Comparison of ENCODE assay signal across 15 cellular contexts in genomic region chr3:170076715-170077238, GRCh38. TPM values are rescaled to one million over a fixed set of nuclear protein-coding genes. Genes with fewer than 3 reads are reported as not detected.
DNase-seq lines count a peak whose midpoint lies in the region; TF ChIP-seq lines count a peak whose summit lies in the region.
"Had no signal": no experiment of that assay in that cellular context is flagged by ENCODE, and none has a peak within 500 bp of the region (broad histone marks: within the 10 kb centered on the region; RNA-seq: fewer than 3 reads in every experiment).

No MANE protein-coding gene starts in this region.

- peaks cover 7% of the 10 kb centered on the region for H3K4me1 Mint-ChIP-seq in T-helper 2 cell treated with Interferon-gamma antibody and Interleukin-4, amounts not matched to agents 5 μg/mL and 100 μg/mL, for 36 hours (ENCODE audit: low read depth)
- H3K4me1 Mint-ChIP-seq: activated CD8-positive, alpha-beta memory T cell treated with anti-CD3 and anti-CD28 coated beads, Interleukin-2, amount 10 ng/mL, durations not matched to agents 7 days and 5 days; activated naive CD8-positive, alpha-beta T cell treated with anti-CD3 and anti-CD28 coated beads, Interleukin-2, amount 10 ng/mL, durations not matched to agents 7 days and 5 days had no signal

- H3K9me3 Mint-ChIP-seq in T-helper 2 cell treated with Interferon-gamma antibody and Interleukin-4, amounts not matched to agents 5 μg/mL and 100 μg/mL, for 36 hours: peaks cover 11% of the 10 kb centered on the region

- no peaks in the 10 kb centered on the region for H3K9me2 ChIP-seq in hepatocyte (replicated peaks; ENCODE audit: insufficient read depth)

- peaks cover 26% of the 10 kb centered on the region for H3K4me1 ChIP-seq in hepatocyte (ENCODE audit: insufficient read depth)

- TF ChIP-seq CTCF in HFF-Myc (IDR thresholded peaks at IDR 0.05; ENCODE audit: low read depth, low read length, missing control alignments) (no peak), VCaP (conservative IDR thresholded peaks at IDR 0.05) (no peak), hepatocyte (IDR thresholded peaks at IDR 0.05; ENCODE audit: poor library complexity) (no peak)

- H3K79me2 ChIP-seq in hepatocyte: peaks cover 6% of the 10 kb centered on the region

- H3K27me3 ChIP-seq in hepatocyte: no peaks in the 10 kb centered on the region

- no peaks in the 10 kb centered on the region for H3K36me3 ChIP-seq in hepatocyte (replicated peaks; ENCODE audit: insufficient read depth, low read depth)

- H3K9me3 ChIP-seq in hepatocyte (ENCODE audit: low read depth): no peaks in the 10 kb centered on the region

- H3K4me3 ChIP-seq in HFF-Myc (replicated peaks; ENCODE audit: low read depth, low read length) (no peak overlapping the region), hepatocyte (no peak overlapping the region)

- H3K36me3 Mint-ChIP-seq in T-helper 2 cell treated with Interferon-gamma antibody and Interleukin-4, amounts not matched to agents 5 μg/mL and 100 μg/mL, for 36 hours (ENCODE audit: low read depth): peaks cover 24% of the 10 kb centered on the region

- H3K4me3 Mint-ChIP-seq in T-helper 2 cell treated with Interferon-gamma antibody and Interleukin-4, amounts not matched to agents 5 μg/mL and 100 μg/mL, for 36 hours: no peak overlapping the region
- H3K4me3 Mint-ChIP-seq: activated CD8-positive, alpha-beta memory T cell treated with anti-CD3 and anti-CD28 coated beads, Interleukin-2, amount 10 ng/mL, durations not matched to agents 7 days and 5 days; activated naive CD8-positive, alpha-beta T cell treated with anti-CD3 and anti-CD28 coated beads, Interleukin-2, amount 10 ng/mL, durations not matched to agents 7 days and 5 days; naive B cell had no signal

- no peak overlapping the region for H2AFZ ChIP-seq in hepatocyte

- H3K4me2 ChIP-seq in hepatocyte: peak overlapping the region; percentile 39

- DNase-seq in AG08395 (ENCODE audit: low spot score) (peak; percentile 6), HFF-Myc (ENCODE audit: extremely low read depth, low read depth) (peak; percentile 44), hepatocyte (ENCODE audit: low spot score) (peak; percentile 61), HuH-7 (ENCODE audit: low spot score) (no peak), hepatic stellate cell (ENCODE audit: low spot score) (no peak), NCI-H1930 (lab: John Stamatoyannopoulos, UW) (no peak)
- DNase-seq in T-helper 2 cell treated with Interferon-gamma antibody and Interleukin-4, amounts not matched to agents 5 μg/mL and 100 μg/mL, for 36 hours (ENCODE audit: low spot score): no peak
- DNase-seq: activated CD8-positive, alpha-beta memory T cell treated with anti-CD3 and anti-CD28 coated beads, Interleukin-2, amount 10 ng/mL, durations not matched to agents 7 days and 5 days; activated naive CD8-positive, alpha-beta T cell treated with anti-CD3 and anti-CD28 coated beads, Interleukin-2, amount 10 ng/mL, durations not matched to agents 7 days and 5 days; dermis blood vessel endothelial cell; kidney glomerular epithelial cell; naive B cell; NCI-H2081; SIG-M5 had no signal

- H3K27me3 Mint-ChIP-seq in T-helper 2 cell treated with Interferon-gamma antibody and Interleukin-4, amounts not matched to agents 5 μg/mL and 100 μg/mL, for 36 hours (ENCODE audit: low read depth): no peaks in the 10 kb centered on the region
- H3K27me3 Mint-ChIP-seq: activated CD8-positive, alpha-beta memory T cell treated with anti-CD3 and anti-CD28 coated beads, Interleukin-2, amount 10 ng/mL, durations not matched to agents 7 days and 5 days; activated naive CD8-positive, alpha-beta T cell treated with anti-CD3 and anti-CD28 coated beads, Interleukin-2, amount 10 ng/mL, durations not matched to agents 7 days and 5 days; naive B cell had no signal

- H3K27ac ChIP-seq in VCaP (peak overlapping the region; percentile 91), hepatocyte (peak overlapping the region; percentile 89)

- 70% methylated on average over 6 of the region's 6 CpGs for WGBS in hepatocyte (ENCODE audit: low lambda C conversion rate, missing lambda C conversion rate)

- H4K20me1 ChIP-seq in hepatocyte (ENCODE audit: insufficient read depth, poor library complexity, severe bottlenecking): no peaks in the 10 kb centered on the region

- no peak overlapping the region for H3K27ac Mint-ChIP-seq in T-helper 2 cell treated with Interferon-gamma antibody and Interleukin-4, amounts not matched to agents 5 μg/mL and 100 μg/mL, for 36 hours
- H3K27ac Mint-ChIP-seq: activated CD8-positive, alpha-beta memory T cell treated with anti-CD3 and anti-CD28 coated beads, Interleukin-2, amount 10 ng/mL, durations not matched to agents 7 days and 5 days; activated naive CD8-positive, alpha-beta T cell treated with anti-CD3 and anti-CD28 coated beads, Interleukin-2, amount 10 ng/mL, durations not matched to agents 7 days and 5 days had no signal

RNA-seq across cellular contexts. Expression of gene GPR160, which starts 39.0 kb away (rescaled TPM):
- total RNA-seq in hepatocyte: 87.9 and 96.2 TPM in 2 replicates
- 39.8 and 52.2 TPM in 2 replicates for polyA plus RNA-seq in hepatocyte

Comparison
In these comparisons a context has a peak if more than half of its experiments do, and no peak if none do; other contexts are left out.
1. DNase-seq: peak in AG08395 (single experiment), HFF-Myc (single experiment) and hepatocyte (single experiment); none in HuH-7 (single experiment), hepatic stellate cell (single experiment), NCI-H1930 (0 of 2) and T-helper 2 cell treated with Interferon-gamma antibody and Interleukin-4, amounts not matched to agents 5 μg/mL and 100 μg/mL, for 36 hours (single experiment).